28 cellular contexts compared by ENCODE assay signal in the genomic region with DNA sequence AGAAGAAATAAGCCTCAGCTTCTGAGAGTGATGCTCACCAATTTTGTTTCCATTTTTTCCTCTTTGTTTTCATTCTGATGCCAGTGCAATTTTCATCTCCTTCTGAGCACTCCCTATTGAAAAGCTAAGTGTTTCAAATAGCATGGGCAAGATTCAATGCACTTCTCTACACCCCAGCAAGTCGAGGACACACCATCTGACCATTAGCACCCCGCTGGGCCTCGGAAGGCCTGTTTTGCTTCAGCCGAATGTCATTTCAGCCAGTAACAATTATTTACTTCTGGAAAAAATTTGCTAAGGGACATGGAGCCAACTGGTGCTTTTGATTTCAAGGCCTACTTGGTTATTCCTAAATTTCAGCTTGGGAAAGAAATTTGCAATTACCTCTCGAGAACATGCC.
"Had no signal": no experiment of that assay in that cellular context is flagged by ENCODE, and none has a peak within 500 bp of the region (broad histone marks: within the 10 kb centered on the region; RNA-seq: fewer than 3 reads in every experiment).

No MANE protein-coding gene starts in this region.

- H3K27ac ChIP-seq: adrenal gland, body of pancreas, coronary artery, heart left ventricle, WERI-Rb-1 had no signal

- ATAC-seq: activated CD4-positive, alpha-beta T cell treated with anti-CD3 and anti-CD28 coated beads for 36 hours; activated CD8-positive, alpha-beta T cell treated with anti-CD3 and anti-CD28 coated beads for 36 hours; activated naive CD8-positive, alpha-beta T cell treated with anti-CD3 and anti-CD28 coated beads, Interleukin-2, amount 50 U/mL, for 24 hours; activated T-cell treated with anti-CD3 and anti-CD28 coated beads, Interleukin-2, amount 50 U/mL, for 4 hours; activated T-helper 17 cell treated with anti-CD3 and anti-CD28 coated beads, Interleukin-2, amount 50 U/mL, for 72 hours; body of pancreas; esophagus mucosa; heart left ventricle; T-helper 17 cell had no signal

- H3K27me3 ChIP-seq: adrenal gland, body of pancreas, dorsolateral prefrontal cortex, heart left ventricle had no signal

- DNase-seq: activated CD4-positive, alpha-beta T cell treated with anti-CD3 and anti-CD28 coated beads for 36 hours; activated CD4-positive, alpha-beta T cell treated with anti-CD3 and anti-CD28 coated beads, Interleukin-2, amount 10 ng/mL, durations not matched to agents 7 days and 5 days; activated CD4-positive, alpha-beta T cell treated with anti-CD3 and anti-CD28 coated beads, Interleukin-2, amount 50 U/mL, for 48 hours; activated CD4-positive, CD25-positive, alpha-beta regulatory T cell; activated CD4-positive, CD25-positive, alpha-beta regulatory T cell treated with anti-CD3 and anti-CD28 coated beads, Interleukin-2, amount 50 U/mL, for 72 hours; activated CD8-positive, alpha-beta memory T cell treated with anti-CD3 and anti-CD28 coated beads for 24 hours; activated CD8-positive, alpha-beta T cell treated with anti-CD3 and anti-CD28 coated beads for 36 hours; activated effector memory CD4-positive, alpha-beta T cell treated with Interleukin-2 at 50 U/mL for 16 hours; activated naive CD4-positive, alpha-beta T cell treated with anti-CD3 and anti-CD28 coated beads for 36 hours; activated naive CD8-positive, alpha-beta T cell treated with anti-CD3 and anti-CD28 coated beads for 36 hours; activated naive CD8-positive, alpha-beta T cell treated with anti-CD3 and anti-CD28 coated beads, Interleukin-2, amount 50 U/mL, for 24 hours; activated T-cell treated with anti-CD3 and anti-CD28 coated beads, Interleukin-2, amount 50 U/mL, for 4 hours; adrenal gland; amygdala; aorta; body of pancreas; effector memory CD4-positive, alpha-beta T cell; endodermal cell; foreskin fibroblast; heart left ventricle; T-helper 1 cell; T-helper 17 cell; T1000; WERI-Rb-1 had no signal

- H3K9me3 ChIP-seq: adrenal gland, body of pancreas, heart left ventricle had no signal

- H3K4me3 ChIP-seq: adrenal gland, body of pancreas, coronary artery, dorsolateral prefrontal cortex, heart left ventricle had no signal

- H3K36me3 ChIP-seq: adrenal gland, heart left ventricle, WERI-Rb-1 had no signal
